ENCODE assay signal across 17 cellular contexts in genomic region chr20:62348604-62349003, GRCh38. TPM values are rescaled to one million over a fixed set of nuclear protein-coding genes. Genes with fewer than 3 reads are reported as not detected.
"Had no signal": no experiment of that assay in that cellular context is flagged by ENCODE, and none has a peak within 500 bp of the region (broad histone marks: within the 10 kb centered on the region; RNA-seq: fewer than 3 reads in every experiment).

No MANE protein-coding gene starts in this region.

- H3K4me1 Mint-ChIP-seq: endodermal cell had no signal

- H3K27me3 Mint-ChIP-seq: naive thymus-derived CD4-positive, alpha-beta T cell; stimulated activated naive CD8-positive, alpha-beta T cell treated with anti-CD3 and anti-CD28 coated beads, Interleukin-15, Interleukin-2, amounts not matched to agents 100 ng/mL and 50 ng/mL, for 24 hours had no signal

- H3K27me3 ChIP-seq: heart right ventricle, neutrophil, right atrium auricular region, tibial artery had no signal

- H3K27ac Mint-ChIP-seq: endodermal cell had no signal

- H3K4me3 ChIP-seq: coronary artery, heart right ventricle, right atrium auricular region, tibial artery had no signal

- H3K27ac ChIP-seq: heart right ventricle, neutrophil, right atrium auricular region, tibial artery had no signal

- DNase-seq: effector CD4-positive, alpha-beta T cell; endodermal cell; foreskin melanocyte; heart right ventricle; hypothalamus; kidney glomerular epithelial cell; mesendoderm; naive thymus-derived CD4-positive, alpha-beta T cell; posterior cingulate gyrus; small intestine; stimulated activated CD4-positive, alpha-beta T cell treated with anti-CD3 and anti-CD28 coated beads, Interleukin-2, amount 100 ng/mL, for 48 hours; tibial artery had no signal

- H3K36me3 ChIP-seq: neutrophil had no signal

- H3K4me3 Mint-ChIP-seq: endodermal cell; naive thymus-derived CD4-positive, alpha-beta T cell; stimulated activated naive CD8-positive, alpha-beta T cell treated with anti-CD3 and anti-CD28 coated beads, Interleukin-15, Interleukin-2, amounts not matched to agents 100 ng/mL and 50 ng/mL, for 24 hours had no signal

- H3K9me3 ChIP-seq: neutrophil, right atrium auricular region, tibial artery had no signal

- FAIRE-seq: islet of Langerhans, small intestine had no signal

- ATAC-seq: heart right ventricle; naive thymus-derived CD4-positive, alpha-beta T cell had no signal

RNA-seq across cellular contexts. Expression of gene LAMA5, which starts 18.5 kb away (rescaled TPM):
- polyA plus RNA-seq: naive thymus-derived CD4-positive, alpha-beta T cell had no signal
